ENCODE assay signal across 1 cellular context in the genomic region with DNA sequence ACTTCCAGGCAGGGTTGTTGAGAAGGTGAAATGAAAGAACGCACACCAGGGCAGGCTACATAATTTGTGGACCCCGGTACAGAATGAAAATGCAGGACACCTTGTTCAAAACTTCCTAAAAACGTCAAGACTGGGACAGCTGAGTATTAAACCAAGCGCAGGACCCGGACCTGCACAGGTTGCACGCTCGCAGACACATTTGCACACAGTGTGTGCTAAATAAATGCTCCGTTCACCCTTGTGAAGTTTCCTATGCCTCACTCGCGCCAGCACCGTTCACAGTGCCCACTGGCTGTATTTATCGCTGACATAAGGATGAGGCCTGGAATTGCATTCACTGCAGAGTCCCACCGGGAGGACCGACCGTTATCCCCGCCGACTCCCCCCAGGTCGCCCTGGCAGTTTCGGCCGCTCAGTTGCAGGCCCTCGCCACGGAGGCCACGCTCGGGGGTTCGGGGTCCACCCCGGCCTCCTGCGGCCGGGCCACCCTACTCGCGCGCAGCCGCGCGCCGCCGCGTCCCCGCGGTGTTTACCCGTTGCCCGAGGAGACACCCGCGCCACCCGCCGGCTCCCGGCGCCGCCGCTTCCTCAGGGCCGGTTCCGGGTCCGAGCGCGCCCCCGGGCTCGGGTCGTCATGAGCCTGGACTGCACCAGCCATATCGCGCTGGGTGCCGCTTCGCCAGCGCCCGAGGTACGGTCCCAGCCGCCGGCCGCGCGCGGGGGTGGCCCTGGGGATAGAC.
TF ChIP-seq lines count a peak whose summit lies in the region.

A gene with protein sequence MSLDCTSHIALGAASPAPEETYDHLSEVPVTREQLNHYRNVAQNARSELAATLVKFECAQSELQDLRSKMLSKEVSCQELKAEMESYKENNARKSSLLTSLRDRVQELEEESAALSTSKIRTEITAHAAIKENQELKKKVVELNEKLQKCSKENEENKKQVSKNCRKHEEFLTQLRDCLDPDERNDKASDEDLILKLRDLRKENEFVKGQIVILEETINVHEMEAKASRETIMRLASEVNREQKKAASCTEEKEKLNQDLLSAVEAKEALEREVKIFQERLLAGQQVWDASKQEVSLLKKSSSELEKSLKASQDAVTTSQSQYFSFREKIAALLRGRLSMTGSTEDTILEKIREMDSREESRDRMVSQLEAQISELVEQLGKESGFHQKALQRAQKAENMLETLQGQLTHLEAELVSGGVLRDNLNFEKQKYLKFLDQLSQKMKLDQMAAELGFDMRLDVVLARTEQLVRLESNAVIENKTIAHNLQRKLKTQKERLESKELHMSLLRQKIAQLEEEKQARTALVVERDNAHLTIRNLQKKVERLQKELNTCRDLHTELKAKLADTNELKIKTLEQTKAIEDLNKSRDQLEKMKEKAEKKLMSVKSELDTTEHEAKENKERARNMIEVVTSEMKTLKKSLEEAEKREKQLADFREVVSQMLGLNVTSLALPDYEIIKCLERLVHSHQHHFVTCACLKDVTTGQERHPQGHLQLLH (plus strand): TSS at position 523 of the 740 bp plus-strand sequence. CDS start 112 bp downstream, at position 635.

TF ChIP-seq in WTC11, 78 proteins besides CTCF, POLR2A, EP300 and RAD21 (continued from another document):
- TF ChIP-seq, protein P1, sequence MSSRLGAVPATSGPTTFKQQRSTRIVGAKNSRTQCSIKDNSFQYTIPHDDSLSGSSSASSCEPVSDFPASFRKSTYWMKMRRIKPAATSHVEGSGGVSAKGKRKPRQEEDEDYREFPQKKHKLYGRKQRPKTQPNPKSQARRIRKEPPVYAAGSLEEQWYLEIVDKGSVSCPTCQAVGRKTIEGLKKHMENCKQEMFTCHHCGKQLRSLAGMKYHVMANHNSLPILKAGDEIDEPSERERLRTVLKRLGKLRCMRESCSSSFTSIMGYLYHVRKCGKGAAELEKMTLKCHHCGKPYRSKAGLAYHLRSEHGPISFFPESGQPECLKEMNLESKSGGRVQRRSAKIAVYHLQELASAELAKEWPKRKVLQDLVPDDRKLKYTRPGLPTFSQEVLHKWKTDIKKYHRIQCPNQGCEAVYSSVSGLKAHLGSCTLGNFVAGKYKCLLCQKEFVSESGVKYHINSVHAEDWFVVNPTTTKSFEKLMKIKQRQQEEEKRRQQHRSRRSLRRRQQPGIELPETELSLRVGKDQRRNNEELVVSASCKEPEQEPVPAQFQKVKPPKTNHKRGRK (CRISPR knock-in tag; IDR thresholded peaks at IDR 0.05; ENCODE audit: borderline replicate concordance) = no peak
- TF ChIP-seq KAT7 (CRISPR knock-in tag; IDR thresholded peaks at IDR 0.05; ENCODE audit: borderline replicate concordance) (0 out of 2 replicates have a peak, but pooled peaks have one; percentile 57), SMAD3 (CRISPR knock-in tag; IDR thresholded peaks at IDR 0.05; ENCODE audit: borderline replicate concordance) (no peak), FOXK1 (CRISPR knock-in tag; IDR thresholded peaks at IDR 0.05) (0 out of 2 replicates have a peak, but pooled peaks have one; percentile 21), ZNF423 (CRISPR knock-in tag; IDR thresholded peaks at IDR 0.05) (peak; percentile 46; the same call in 1 of the 2 replicates), CREM (CRISPR knock-in tag; IDR thresholded peaks at IDR 0.05) (0 out of 2 replicates have a peak, but pooled peaks have one; percentile 25), OVOL2 (CRISPR knock-in tag; IDR thresholded peaks at IDR 0.05; ENCODE audit: borderline replicate concordance) (no peak), ZBTB21 (CRISPR knock-in tag; IDR thresholded peaks at IDR 0.05; ENCODE audit: borderline replicate concordance) (0 out of 2 replicates have a peak, but pooled peaks have one; percentile 2), CBFB (CRISPR knock-in tag; IDR thresholded peaks at IDR 0.05; ENCODE audit: low read depth) (no peak), ETV6 (CRISPR knock-in tag; IDR thresholded peaks at IDR 0.05) (no peak)
- TF ChIP-seq, protein P2, sequence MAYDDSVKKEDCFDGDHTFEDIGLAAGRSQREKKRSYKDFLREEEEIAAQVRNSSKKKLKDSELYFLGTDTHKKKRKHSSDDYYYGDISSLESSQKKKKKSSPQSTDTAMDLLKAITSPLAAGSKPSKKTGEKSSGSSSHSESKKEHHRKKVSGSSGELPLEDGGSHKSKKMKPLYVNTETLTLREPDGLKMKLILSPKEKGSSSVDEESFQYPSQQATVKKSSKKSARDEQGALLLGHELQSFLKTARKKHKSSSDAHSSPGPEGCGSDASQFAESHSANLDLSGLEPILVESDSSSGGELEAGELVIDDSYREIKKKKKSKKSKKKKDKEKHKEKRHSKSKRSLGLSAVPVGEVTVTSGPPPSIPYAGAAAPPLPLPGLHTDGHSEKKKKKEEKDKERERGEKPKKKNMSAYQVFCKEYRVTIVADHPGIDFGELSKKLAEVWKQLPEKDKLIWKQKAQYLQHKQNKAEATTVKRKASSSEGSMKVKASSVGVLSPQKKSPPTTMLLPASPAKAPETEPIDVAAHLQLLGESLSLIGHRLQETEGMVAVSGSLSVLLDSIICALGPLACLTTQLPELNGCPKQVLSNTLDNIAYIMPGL (CRISPR knock-in tag; IDR thresholded peaks at IDR 0.05) = peak; percentile 44; the same call in 1 of the 2 replicates
- TF ChIP-seq, protein P3, sequence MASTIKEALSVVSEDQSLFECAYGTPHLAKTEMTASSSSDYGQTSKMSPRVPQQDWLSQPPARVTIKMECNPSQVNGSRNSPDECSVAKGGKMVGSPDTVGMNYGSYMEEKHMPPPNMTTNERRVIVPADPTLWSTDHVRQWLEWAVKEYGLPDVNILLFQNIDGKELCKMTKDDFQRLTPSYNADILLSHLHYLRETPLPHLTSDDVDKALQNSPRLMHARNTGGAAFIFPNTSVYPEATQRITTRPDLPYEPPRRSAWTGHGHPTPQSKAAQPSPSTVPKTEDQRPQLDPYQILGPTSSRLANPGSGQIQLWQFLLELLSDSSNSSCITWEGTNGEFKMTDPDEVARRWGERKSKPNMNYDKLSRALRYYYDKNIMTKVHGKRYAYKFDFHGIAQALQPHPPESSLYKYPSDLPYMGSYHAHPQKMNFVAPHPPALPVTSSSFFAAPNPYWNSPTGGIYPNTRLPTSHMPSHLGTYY (CRISPR knock-in tag; IDR thresholded peaks at IDR 0.05) = no peak
- TF ChIP-seq, protein P4, sequence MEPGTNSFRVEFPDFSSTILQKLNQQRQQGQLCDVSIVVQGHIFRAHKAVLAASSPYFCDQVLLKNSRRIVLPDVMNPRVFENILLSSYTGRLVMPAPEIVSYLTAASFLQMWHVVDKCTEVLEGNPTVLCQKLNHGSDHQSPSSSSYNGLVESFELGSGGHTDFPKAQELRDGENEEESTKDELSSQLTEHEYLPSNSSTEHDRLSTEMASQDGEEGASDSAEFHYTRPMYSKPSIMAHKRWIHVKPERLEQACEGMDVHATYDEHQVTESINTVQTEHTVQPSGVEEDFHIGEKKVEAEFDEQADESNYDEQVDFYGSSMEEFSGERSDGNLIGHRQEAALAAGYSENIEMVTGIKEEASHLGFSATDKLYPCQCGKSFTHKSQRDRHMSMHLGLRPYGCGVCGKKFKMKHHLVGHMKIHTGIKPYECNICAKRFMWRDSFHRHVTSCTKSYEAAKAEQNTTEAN (CRISPR knock-in tag; IDR thresholded peaks at IDR 0.05) = peak; percentile 34; the same call in 1 of the 2 replicates
- TF ChIP-seq, protein P5, sequence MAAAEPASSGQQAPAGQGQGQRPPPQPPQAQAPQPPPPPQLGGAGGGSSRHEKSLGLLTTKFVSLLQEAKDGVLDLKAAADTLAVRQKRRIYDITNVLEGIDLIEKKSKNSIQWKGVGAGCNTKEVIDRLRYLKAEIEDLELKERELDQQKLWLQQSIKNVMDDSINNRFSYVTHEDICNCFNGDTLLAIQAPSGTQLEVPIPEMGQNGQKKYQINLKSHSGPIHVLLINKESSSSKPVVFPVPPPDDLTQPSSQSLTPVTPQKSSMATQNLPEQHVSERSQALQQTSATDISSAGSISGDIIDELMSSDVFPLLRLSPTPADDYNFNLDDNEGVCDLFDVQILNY (CRISPR knock-in tag; IDR thresholded peaks at IDR 0.05) = no peak
- TF ChIP-seq, protein P6, sequence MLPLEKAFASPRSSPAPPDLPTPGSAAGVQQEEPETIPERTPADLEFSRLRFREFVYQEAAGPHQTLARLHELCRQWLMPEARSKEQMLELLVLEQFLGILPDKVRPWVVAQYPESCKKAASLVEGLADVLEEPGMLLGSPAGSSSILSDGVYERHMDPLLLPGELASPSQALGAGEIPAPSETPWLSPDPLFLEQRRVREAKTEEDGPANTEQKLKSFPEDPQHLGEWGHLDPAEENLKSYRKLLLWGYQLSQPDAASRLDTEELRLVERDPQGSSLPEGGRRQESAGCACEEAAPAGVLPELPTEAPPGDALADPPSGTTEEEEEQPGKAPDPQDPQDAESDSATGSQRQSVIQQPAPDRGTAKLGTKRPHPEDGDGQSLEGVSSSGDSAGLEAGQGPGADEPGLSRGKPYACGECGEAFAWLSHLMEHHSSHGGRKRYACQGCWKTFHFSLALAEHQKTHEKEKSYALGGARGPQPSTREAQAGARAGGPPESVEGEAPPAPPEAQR (CRISPR knock-in tag; IDR thresholded peaks at IDR 0.05) = no peak
